In the genomic region with DNA sequence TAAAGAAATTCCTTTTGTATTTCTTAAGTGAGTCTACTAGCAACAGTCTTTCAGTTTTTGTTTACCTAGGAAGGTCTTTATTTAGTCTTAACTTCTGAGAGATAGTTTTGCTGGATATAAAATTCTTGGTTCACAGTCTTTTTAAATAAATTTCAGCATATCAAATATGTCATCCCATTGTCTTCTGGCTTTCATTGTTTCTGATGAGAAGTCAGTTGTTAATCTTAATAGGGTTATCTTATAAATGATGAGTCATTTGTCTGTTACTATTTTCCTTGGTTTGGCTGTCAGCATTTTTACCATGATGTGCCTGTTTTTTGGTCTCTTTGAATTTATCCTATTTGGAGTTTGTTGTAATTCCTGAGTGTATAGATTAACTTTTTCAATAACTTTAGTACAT, we compare ENCODE assay signal across 1 cellular context.
TF ChIP-seq lines count a peak whose summit lies in the region.

No MANE protein-coding gene starts in this region.

TF ChIP-seq in GM23338, 12 proteins besides CTCF, POLR2A, EP300 and RAD21:
- TF ChIP-seq, protein P1, sequence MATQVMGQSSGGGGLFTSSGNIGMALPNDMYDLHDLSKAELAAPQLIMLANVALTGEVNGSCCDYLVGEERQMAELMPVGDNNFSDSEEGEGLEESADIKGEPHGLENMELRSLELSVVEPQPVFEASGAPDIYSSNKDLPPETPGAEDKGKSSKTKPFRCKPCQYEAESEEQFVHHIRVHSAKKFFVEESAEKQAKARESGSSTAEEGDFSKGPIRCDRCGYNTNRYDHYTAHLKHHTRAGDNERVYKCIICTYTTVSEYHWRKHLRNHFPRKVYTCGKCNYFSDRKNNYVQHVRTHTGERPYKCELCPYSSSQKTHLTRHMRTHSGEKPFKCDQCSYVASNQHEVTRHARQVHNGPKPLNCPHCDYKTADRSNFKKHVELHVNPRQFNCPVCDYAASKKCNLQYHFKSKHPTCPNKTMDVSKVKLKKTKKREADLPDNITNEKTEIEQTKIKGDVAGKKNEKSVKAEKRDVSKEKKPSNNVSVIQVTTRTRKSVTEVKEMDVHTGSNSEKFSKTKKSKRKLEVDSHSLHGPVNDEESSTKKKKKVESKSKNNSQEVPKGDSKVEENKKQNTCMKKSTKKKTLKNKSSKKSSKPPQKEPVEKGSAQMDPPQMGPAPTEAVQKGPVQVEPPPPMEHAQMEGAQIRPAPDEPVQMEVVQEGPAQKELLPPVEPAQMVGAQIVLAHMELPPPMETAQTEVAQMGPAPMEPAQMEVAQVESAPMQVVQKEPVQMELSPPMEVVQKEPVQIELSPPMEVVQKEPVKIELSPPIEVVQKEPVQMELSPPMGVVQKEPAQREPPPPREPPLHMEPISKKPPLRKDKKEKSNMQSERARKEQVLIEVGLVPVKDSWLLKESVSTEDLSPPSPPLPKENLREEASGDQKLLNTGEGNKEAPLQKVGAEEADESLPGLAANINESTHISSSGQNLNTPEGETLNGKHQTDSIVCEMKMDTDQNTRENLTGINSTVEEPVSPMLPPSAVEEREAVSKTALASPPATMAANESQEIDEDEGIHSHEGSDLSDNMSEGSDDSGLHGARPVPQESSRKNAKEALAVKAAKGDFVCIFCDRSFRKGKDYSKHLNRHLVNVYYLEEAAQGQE (IDR thresholded peaks at IDR 0.05; ENCODE audit: unreplicated experiment) = no peak
- TF ChIP-seq NANOG (IDR thresholded peaks at IDR 0.05; ENCODE audit: borderline replicate concordance) (no peak), CREB1 (CRISPR knock-in tag; IDR thresholded peaks at IDR 0.05; ENCODE audit: low read depth) (no peak), EZH2phosphoT487 (IDR thresholded peaks at IDR 0.05; ENCODE audit: unreplicated experiment) (no peak), ZNF114 (CRISPR knock-in tag; IDR thresholded peaks at IDR 0.05) (no peak), JUNB (IDR thresholded peaks at IDR 0.05; ENCODE audit: unreplicated experiment) (no peak), ZNF331 (CRISPR knock-in tag; IDR thresholded peaks at IDR 0.05; ENCODE audit: low read depth) (no peak), STAT1 (IDR thresholded peaks at IDR 0.05; ENCODE audit: unreplicated experiment) (no peak), EZH2 (IDR thresholded peaks at IDR 0.05; ENCODE audit: low read depth, unreplicated experiment) (no peak), POLR2AphosphoS5 (IDR thresholded peaks at IDR 0.05; ENCODE audit: low read depth) (no peak)
- TF ChIP-seq, protein P2, sequence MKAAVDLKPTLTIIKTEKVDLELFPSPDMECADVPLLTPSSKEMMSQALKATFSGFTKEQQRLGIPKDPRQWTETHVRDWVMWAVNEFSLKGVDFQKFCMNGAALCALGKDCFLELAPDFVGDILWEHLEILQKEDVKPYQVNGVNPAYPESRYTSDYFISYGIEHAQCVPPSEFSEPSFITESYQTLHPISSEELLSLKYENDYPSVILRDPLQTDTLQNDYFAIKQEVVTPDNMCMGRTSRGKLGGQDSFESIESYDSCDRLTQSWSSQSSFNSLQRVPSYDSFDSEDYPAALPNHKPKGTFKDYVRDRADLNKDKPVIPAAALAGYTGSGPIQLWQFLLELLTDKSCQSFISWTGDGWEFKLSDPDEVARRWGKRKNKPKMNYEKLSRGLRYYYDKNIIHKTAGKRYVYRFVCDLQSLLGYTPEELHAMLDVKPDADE (IDR thresholded peaks at IDR 0.05) = no peak
- TF ChIP-seq, protein P3, sequence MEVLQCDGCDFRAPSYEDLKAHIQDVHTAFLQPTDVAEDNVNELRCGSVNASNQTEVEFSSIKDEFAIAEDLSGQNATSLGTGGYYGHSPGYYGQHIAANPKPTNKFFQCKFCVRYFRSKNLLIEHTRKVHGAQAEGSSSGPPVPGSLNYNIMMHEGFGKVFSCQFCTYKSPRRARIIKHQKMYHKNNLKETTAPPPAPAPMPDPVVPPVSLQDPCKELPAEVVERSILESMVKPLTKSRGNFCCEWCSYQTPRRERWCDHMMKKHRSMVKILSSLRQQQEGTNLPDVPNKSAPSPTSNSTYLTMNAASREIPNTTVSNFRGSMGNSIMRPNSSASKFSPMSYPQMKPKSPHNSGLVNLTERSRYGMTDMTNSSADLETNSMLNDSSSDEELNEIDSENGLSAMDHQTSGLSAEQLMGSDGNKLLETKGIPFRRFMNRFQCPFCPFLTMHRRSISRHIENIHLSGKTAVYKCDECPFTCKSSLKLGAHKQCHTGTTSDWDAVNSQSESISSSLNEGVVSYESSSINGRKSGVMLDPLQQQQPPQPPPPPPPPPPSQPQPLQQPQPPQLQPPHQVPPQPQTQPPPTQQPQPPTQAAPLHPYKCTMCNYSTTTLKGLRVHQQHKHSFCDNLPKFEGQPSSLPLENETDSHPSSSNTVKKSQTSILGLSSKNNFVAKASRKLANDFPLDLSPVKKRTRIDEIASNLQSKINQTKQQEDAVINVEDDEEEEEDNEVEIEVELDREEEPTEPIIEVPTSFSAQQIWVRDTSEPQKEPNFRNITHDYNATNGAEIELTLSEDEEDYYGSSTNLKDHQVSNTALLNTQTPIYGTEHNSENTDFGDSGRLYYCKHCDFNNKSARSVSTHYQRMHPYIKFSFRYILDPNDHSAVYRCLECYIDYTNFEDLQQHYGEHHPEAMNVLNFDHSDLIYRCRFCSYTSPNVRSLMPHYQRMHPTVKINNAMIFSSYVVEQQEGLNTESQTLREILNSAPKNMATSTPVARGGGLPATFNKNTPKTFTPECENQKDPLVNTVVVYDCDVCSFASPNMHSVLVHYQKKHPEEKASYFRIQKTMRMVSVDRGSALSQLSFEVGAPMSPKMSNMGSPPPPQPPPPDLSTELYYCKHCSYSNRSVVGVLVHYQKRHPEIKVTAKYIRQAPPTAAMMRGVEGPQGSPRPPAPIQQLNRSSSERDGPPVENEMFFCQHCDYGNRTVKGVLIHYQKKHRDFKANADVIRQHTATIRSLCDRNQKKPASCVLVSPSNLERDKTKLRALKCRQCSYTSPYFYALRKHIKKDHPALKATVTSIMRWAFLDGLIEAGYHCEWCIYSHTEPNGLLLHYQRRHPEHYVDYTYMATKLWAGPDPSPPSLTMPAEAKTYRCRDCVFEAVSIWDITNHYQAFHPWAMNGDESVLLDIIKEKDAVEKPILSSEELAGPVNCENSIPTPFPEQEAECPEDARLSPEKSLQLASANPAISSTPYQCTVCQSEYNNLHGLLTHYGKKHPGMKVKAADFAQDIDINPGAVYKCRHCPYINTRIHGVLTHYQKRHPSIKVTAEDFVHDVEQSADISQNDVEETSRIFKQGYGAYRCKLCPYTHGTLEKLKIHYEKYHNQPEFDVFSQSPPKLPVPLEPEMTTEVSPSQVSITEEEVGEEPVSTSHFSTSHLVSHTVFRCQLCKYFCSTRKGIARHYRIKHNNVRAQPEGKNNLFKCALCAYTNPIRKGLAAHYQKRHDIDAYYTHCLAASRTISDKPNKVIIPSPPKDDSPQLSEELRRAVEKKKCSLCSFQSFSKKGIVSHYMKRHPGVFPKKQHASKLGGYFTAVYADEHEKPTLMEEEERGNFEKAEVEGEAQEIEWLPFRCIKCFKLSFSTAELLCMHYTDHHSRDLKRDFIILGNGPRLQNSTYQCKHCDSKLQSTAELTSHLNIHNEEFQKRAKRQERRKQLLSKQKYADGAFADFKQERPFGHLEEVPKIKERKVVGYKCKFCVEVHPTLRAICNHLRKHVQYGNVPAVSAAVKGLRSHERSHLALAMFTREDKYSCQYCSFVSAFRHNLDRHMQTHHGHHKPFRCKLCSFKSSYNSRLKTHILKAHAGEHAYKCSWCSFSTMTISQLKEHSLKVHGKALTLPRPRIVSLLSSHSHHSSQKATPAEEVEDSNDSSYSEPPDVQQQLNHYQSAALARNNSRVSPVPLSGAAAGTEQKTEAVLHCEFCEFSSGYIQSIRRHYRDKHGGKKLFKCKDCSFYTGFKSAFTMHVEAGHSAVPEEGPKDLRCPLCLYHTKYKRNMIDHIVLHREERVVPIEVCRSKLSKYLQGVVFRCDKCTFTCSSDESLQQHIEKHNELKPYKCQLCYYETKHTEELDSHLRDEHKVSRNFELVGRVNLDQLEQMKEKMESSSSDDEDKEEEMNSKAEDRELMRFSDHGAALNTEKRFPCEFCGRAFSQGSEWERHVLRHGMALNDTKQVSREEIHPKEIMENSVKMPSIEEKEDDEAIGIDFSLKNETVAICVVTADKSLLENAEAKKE (CRISPR knock-in tag; IDR thresholded peaks at IDR 0.05) = no peak
